Comparison of ENCODE assay signal across 16 cellular contexts in genomic region chr9:89442016-89442415, GRCh38. TPM values are rescaled to one million over a fixed set of nuclear protein-coding genes. Genes with fewer than 3 reads are reported as not detected.
DNase-seq lines count a peak whose midpoint lies in the region; ATAC-seq, FAIRE-seq and TF ChIP-seq lines count a peak whose summit lies in the region.
"Had no signal": no experiment of that assay in that cellular context is flagged by ENCODE, and none has a peak within 500 bp of the region (broad histone marks: within the 10 kb centered on the region; RNA-seq: fewer than 3 reads in every experiment).

No MANE protein-coding gene starts in this region.

- TF ChIP-seq CTCF in KMS-11 (conservative IDR thresholded peaks at IDR 0.05; ENCODE audit: low read depth, low read length) = no peak
- TF ChIP-seq CTCF in GM12878 (IDR thresholded peaks at IDR 0.05 in 2 of 3, conservative IDR thresholded peaks at IDR 0.05 in 1 of 3; ENCODE audit: control insufficient read depth in 2 of 3, extremely low read depth in 1 of 3, insufficient read depth in 1 of 3, low read depth in 3 of 3, low read length in 3 of 3) = no peak
- no peak for TF ChIP-seq CTCF in gastrocnemius medialis (IDR thresholded peaks at IDR 0.05 in 4 of 5, conservative IDR thresholded peaks at IDR 0.05 in 1 of 5)
- TF ChIP-seq CTCF in gastroesophageal sphincter (IDR thresholded peaks at IDR 0.05) = no peak

- intact Hi-C loops in GM12878 (cut with micrococcal nuclease; ENCODE audit: unreplicated experiment) (no loop called here), gastrocnemius medialis (cut with DNase I; ENCODE audit: low total_unique reads) (no loop called here), left colon (cut with DNase I, micrococcal nuclease) (no loop called here)

- POLR2A ChIA-PET in CD8-positive, alpha-beta memory T cell (lab: Charles Lee) = interaction anchor here (1.2 to 1.4 kb wide), 2 partner anchors 13 to 98 kb away, joined by 3 to 4 read pairs; no protein-coding TSS in a partner anchor
- POLR2A ChIA-PET in GM12878 (lab: Charles Lee) = interaction anchor here (1.2 to 1.4 kb wide), 4 partner anchors 12 to 107 kb away, joined by 3 to 6 read pairs (median 4); no protein-coding TSS in a partner anchor

- H3K4me1 ChIP-seq in CD8-positive, alpha-beta memory T cell (ENCODE audit: insufficient read depth, low read length) = peaks cover 98% of the 10 kb centered on the region
- H3K4me1 ChIP-seq in KMS-11 (ENCODE audit: low read depth, poor library complexity, severe bottlenecking) = peaks cover 89% of the 10 kb centered on the region
- peaks cover 63% of the 10 kb centered on the region for H3K4me1 ChIP-seq in GM12878 (ENCODE audit: control insufficient read depth, insufficient read depth, low read length)
- peaks cover 47 to 55% of the 10 kb centered on the region in 2 donors for H3K4me1 ChIP-seq in gastrocnemius medialis
- H3K4me1 ChIP-seq in gastroesophageal sphincter = peaks cover 0 to 19% (median 5%) of the 10 kb centered on the region in 3 donors
- H3K4me1 ChIP-seq: breast epithelium, Caco-2 had no signal

- TF ChIP-seq EP300 in GM12878 (IDR thresholded peaks at IDR 0.05; ENCODE audit: borderline replicate concordance in 1 of 2, control insufficient read depth in 1 of 2, low read depth in 2 of 2, low read length in 2 of 2) = no peak
- no peak for TF ChIP-seq EP300 in gastroesophageal sphincter (IDR thresholded peaks at IDR 0.05)

- peaks cover 0 to 2% of the 10 kb centered on the region in 2 donors for H3K27me3 Mint-ChIP-seq in CD8-positive, alpha-beta memory T cell

- H3K27me3 ChIP-seq in CD8-positive, alpha-beta memory T cell (ENCODE audit: insufficient read depth, low read length, poor library complexity, severe bottlenecking) = no peaks in the 10 kb centered on the region
- H3K27me3 ChIP-seq in KMS-11 (ENCODE audit: insufficient read depth, low read depth) = no peaks in the 10 kb centered on the region
- no peaks in the 10 kb centered on the region for H3K27me3 ChIP-seq in GM12878 (replicated peaks in 1 of 2; ENCODE audit: control insufficient read depth in 2 of 2, insufficient read depth in 2 of 2, low read length in 1 of 2)
- H3K27me3 ChIP-seq in gastrocnemius medialis = no peaks in the 10 kb centered on the region
- no peaks in the 10 kb centered on the region for H3K27me3 ChIP-seq in gastroesophageal sphincter
- H3K27me3 ChIP-seq: breast epithelium had no signal

- ATAC-seq in GM12878 (no peak), gastrocnemius medialis (no peak), HG02588 (IDR thresholded peaks at IDR 0.05; ENCODE audit: unreplicated experiment) (no peak), gastroesophageal sphincter (no peak), left colon (no peak)

- no peaks in the 10 kb centered on the region for H3K9me3 ChIP-seq in CD8-positive, alpha-beta memory T cell (ENCODE audit: low read length)
- no peaks in the 10 kb centered on the region for H3K9me3 ChIP-seq in GM12878 (replicated peaks; ENCODE audit: control insufficient read depth, insufficient read depth, low read length)
- no peaks in the 10 kb centered on the region for H3K9me3 ChIP-seq in gastrocnemius medialis
- no peaks in the 10 kb centered on the region for H3K9me3 ChIP-seq in gastroesophageal sphincter
- H3K9me3 ChIP-seq: breast epithelium, Caco-2 had no signal

- CTCF ChIA-PET in CD8-positive, alpha-beta memory T cell (lab: Charles Lee) = interaction anchor here (4.5 to 6.6 kb wide), 2 partner anchors 12 to 107 kb away, joined by 30 to 37 read pairs; no protein-coding TSS in a partner anchor
- CTCF ChIA-PET in GM12878 (lab: Yijun Ruan, JAX) = interaction anchor here (2.2 to 4.6 kb wide), 3 partner anchors 12 to 123 kb away, joined by 6 to 29 read pairs (median 15); no protein-coding TSS in a partner anchor

- peaks cover 89 to 95% (median 93%) of the 10 kb centered on the region in 3 donors for H3K4me1 Mint-ChIP-seq in CD8-positive, alpha-beta memory T cell

- TF ChIP-seq POLR2A in GM12878 (IDR thresholded peaks at IDR 0.05; ENCODE audit: low read depth, low read length) (no peak), gastrocnemius medialis (IDR thresholded peaks at IDR 0.05) (no peak), gastroesophageal sphincter (IDR thresholded peaks at IDR 0.05) (no peak)

- 67% methylated on average over 8 of the region's 8 CpGs for WGBS in GM12878 (ENCODE audit: insufficient coverage, insufficient replicate concordance, low lambda C conversion rate, missing lambda C conversion rate)
- WGBS in gastroesophageal sphincter (ENCODE audit: low coverage in 1 of 2), 2 donors = 83 to 88% methylated on average over 1 to 4 of the region's 8 CpGs

- H4K20me1 ChIP-seq in KMS-11 (ENCODE audit: insufficient read depth) = no peaks in the 10 kb centered on the region
- H4K20me1 ChIP-seq in GM12878 (ENCODE audit: control insufficient read depth, insufficient read depth) = no peaks in the 10 kb centered on the region

- peak overlapping the region in 1 of 7 donors; percentile 18 for H3K4me3 Mint-ChIP-seq in CD8-positive, alpha-beta memory T cell

- H3K27ac Mint-ChIP-seq in CD8-positive, alpha-beta memory T cell = peak overlapping the region; percentile 76 to 96 (median 92)

- no peak for FAIRE-seq in GM12878 (lab: Jason Lieb, UNC)

- no peak overlapping the region for H2AFZ ChIP-seq in KMS-11 (ENCODE audit: low read depth)
- H2AFZ ChIP-seq in GM12878 (ENCODE audit: control insufficient read depth, low read depth, low read length) = no peak overlapping the region

- in situ Hi-C loops in GM12878 (cut with MboI) = no loop called here
- in situ Hi-C loops in gastrocnemius medialis (cut with MboI; ENCODE audit: low sequenced_read_pairs in 4 of 4) = no loop called here

- no peak overlapping the region for H3K4me3 ChIP-seq in CD8-positive, alpha-beta memory T cell (ENCODE audit: low read length)
- H3K4me3 ChIP-seq in KMS-11 (IDR thresholded peaks at IDR 0.05; ENCODE audit: insufficient read depth, low read depth, low read length) (no peak overlapping the region), GM12878 (peak overlapping the region; percentile 3; the same call in 1 of the 2 replicates), gastrocnemius medialis (no peak overlapping the region), gastroesophageal sphincter (no peak overlapping the region)
- H3K4me3 ChIP-seq: breast epithelium had no signal

- TF ChIP-seq RAD21 in GM12878 (IDR thresholded peaks at IDR 0.05; ENCODE audit: insufficient read depth, low read depth, low read length) = no peak

- SMC1A ChIA-PET in GM12878 (lab: Charles Lee; ENCODE audit: uncharacterized antibody, unreplicated experiment) = interaction anchor here (0.9 to 4.3 kb wide), 7 partner anchors 9 to 107 kb away, joined by 3 to 32 read pairs (median 4); no protein-coding TSS in a partner anchor

- H3K36me3 ChIP-seq in CD8-positive, alpha-beta memory T cell (ENCODE audit: insufficient read depth, low read length) = peaks cover 12% of the 10 kb centered on the region
- H3K36me3 ChIP-seq in KMS-11 (ENCODE audit: insufficient read depth) = no peaks in the 10 kb centered on the region
- H3K36me3 ChIP-seq in GM12878 (ENCODE audit: control insufficient read depth in 2 of 2, insufficient read depth in 2 of 2, low read length in 1 of 2) = peaks cover 7 to 26% of the 10 kb centered on the region in 2 experiments; a peak in 3 of 4 replicates
- no peaks in the 10 kb centered on the region for H3K36me3 ChIP-seq in gastrocnemius medialis
- no peaks in the 10 kb centered on the region for H3K36me3 ChIP-seq in gastroesophageal sphincter

- H3K79me2 ChIP-seq in KMS-11 (ENCODE audit: insufficient read depth, low read depth) = peaks cover 52% of the 10 kb centered on the region; the same call in 1 of the 2 replicates
- peaks cover 52% of the 10 kb centered on the region for H3K79me2 ChIP-seq in GM12878 (ENCODE audit: control insufficient read depth, insufficient read depth, low read length)

- BruUV-seq in GM12878 (replicated peaks; lab: Mats Ljungman, UMichigan) = no TSS peak

- H3K9ac ChIP-seq in KMS-11 = no peak overlapping the region
- H3K9ac ChIP-seq in GM12878 (ENCODE audit: control insufficient read depth, insufficient read depth, low read length) = peak overlapping the region; percentile 29; the same call in 1 of the 2 replicates

- no peaks in the 10 kb centered on the region for H3K9me3 Mint-ChIP-seq in CD8-positive, alpha-beta memory T cell

- no peak for DNase-seq in CD8-positive, alpha-beta memory T cell
- DNase-seq in GM12878 (ENCODE audit: low read depth, low spot score) = no peak
- DNase-seq in gastrocnemius medialis = no peak
- no peak for DNase-seq in left colon
- DNase-seq: activated CD4-positive, CD25-positive, alpha-beta regulatory T cell; activated effector memory CD4-positive, alpha-beta T cell treated with Interleukin-2 at 50 U/mL for 16 hours; Caco-2; NCI-H2081; NCI-H82; retina; SIG-M5; stimulated activated CD4-positive, alpha-beta T cell treated with anti-CD3 and anti-CD28 coated beads, Interleukin-2, amount 100 ng/mL, for 48 hours had no signal

- peak overlapping the region; percentile 5; the same call in 1 of the 2 replicates for H3K4me2 ChIP-seq in KMS-11
- peak overlapping the region; percentile 76 for H3K4me2 ChIP-seq in GM12878 (ENCODE audit: control insufficient read depth, insufficient read depth)

- peaks cover 4 to 86% (median 9%) of the 10 kb centered on the region in 3 donors for H3K36me3 Mint-ChIP-seq in CD8-positive, alpha-beta memory T cell

- H3K27ac ChIP-seq in CD8-positive, alpha-beta memory T cell (ENCODE audit: low read depth, low read length) = no peak overlapping the region
- H3K27ac ChIP-seq in KMS-11 (no peak overlapping the region), GM12878 (ENCODE audit: control insufficient read depth, insufficient read depth) (peak overlapping the region; percentile 63), gastrocnemius medialis (peak overlapping the region; percentile 83 to 88 (median 85)), gastroesophageal sphincter (no peak overlapping the region)
- H3K27ac ChIP-seq: breast epithelium had no signal

- RAD21 ChIA-PET in GM12878 (lab: Charles Lee; ENCODE audit: unreplicated experiment) = interaction anchor here (1.5 to 2.3 kb wide), 5 partner anchors 12 to 107 kb away, joined by 4 to 12 read pairs (median 7); no protein-coding TSS in a partner anchor

RNA-seq across cellular contexts. Expression of gene SEMA4D, which starts 55.9 kb away (rescaled TPM):
- 100 to 1,000 TPM; 238 to 243 TPM for total RNA-seq in CD8-positive, alpha-beta memory T cell
- 227 TPM for polyA plus RNA-seq in CD8-positive, alpha-beta memory T cell
- 179 and 180 TPM in 2 replicates for total RNA-seq in GM12878 (2013; cell fraction: nucleolus; rRNA removed)
- total RNA-seq in GM12878 (2014; rRNA removed) (42.2 and 49.8 TPM in 2 replicates), GM12878 (2014; rRNA removed; fragmentation: Illumina TruSeq; extraction: Trizol) (34.9 and 40.6 TPM in 2 replicates), GM12878 (2021) (120 and 136 TPM in 2 replicates), gastrocnemius medialis (10 to 100 TPM; 23.6 to 77.0 (median 41.3) TPM), gastroesophageal sphincter (10 to 100 TPM in 1 of 4 donors, 1 to 10 TPM in 3; 4.4 to 12.0 (median 6.5) TPM), left colon (10 to 100 TPM; 18.9 to 21.2 TPM)
- 38.6 TPM for polyA plus RNA-seq in GM12878 (2011; ENCODE audit: low read depth)
- polyA plus RNA-seq in GM12878 (2011; rRNA removed) (24.7 and 30.8 TPM in 2 replicates), GM12878 (2014; fragmentation: Illumina TruSeq; extraction: Trizol) (31.9 and 57.1 TPM in 2 replicates), GM12878 (2014; fragmentation: Nextera tagmentation; extraction: Ambion mirVana) (10 to 100 TPM; 15.1 to 22.7 TPM), GM12878 (2014; rRNA removed) (55.0 and 64.8 TPM in 2 replicates), GM12878 (2016; fragmentation: Nextera tagmentation; extraction: Ambion mirVana) (10 to 100 TPM; 35.1 to 44.1 TPM)
- 36.3 and 42.2 TPM in 2 replicates for polyA plus RNA-seq in GM12878 (2011; cell fraction: cytosol; rRNA removed)
- polyA plus RNA-seq in GM12878 (2011; cell fraction: nucleus; rRNA removed) = 273 and 286 TPM in 2 replicates
- polyA plus RNA-seq in GM12878 (2012) = 68.5 and 75.6 TPM in 2 replicates
- 35.0 and 57.4 TPM in 2 replicates for polyA minus RNA-seq in GM12878 (2011; rRNA and poly(A)+ RNA removed)
- 40.2 and 46.0 TPM in 2 replicates for polyA minus RNA-seq in GM12878 (2011; cell fraction: cytosol; rRNA and poly(A)+ RNA removed)
- polyA minus RNA-seq in GM12878 (2011; cell fraction: nucleus; rRNA and poly(A)+ RNA removed) = 77.4 and 123 TPM in 2 replicates

Comparison
In these comparisons a context has a peak if more than half of its experiments do, and no peak if none do; other contexts are left out.
1. H3K27ac ChIP-seq: peak in GM12878 (single experiment) and gastrocnemius medialis (4 of 4); none in CD8-positive, alpha-beta memory T cell (single experiment), KMS-11 (single experiment) and gastroesophageal sphincter (0 of 4).